17 cellular contexts compared by ENCODE assay signal in genomic region chr14:105471823-105472495, GRCh38. TPM values are rescaled to one million over a fixed set of nuclear protein-coding genes. Genes with fewer than 3 reads are reported as not detected.
A peak's percentile ranks its signal among the peaks of the same experiment; 100 is the strongest.
DNase-seq lines count a peak whose midpoint lies in the region; ATAC-seq, FAIRE-seq and TF ChIP-seq lines count a peak whose summit lies in the region.
"Had no signal": no experiment of that assay in that cellular context is flagged by ENCODE, and none has a peak within 500 bp of the region (broad histone marks: within the 10 kb centered on the region; RNA-seq: fewer than 3 reads in every experiment).

No MANE protein-coding gene starts in this region.

- H3K18ac ChIP-seq in neuronal stem cell (ENCODE audit: low read length) = peak overlapping the region; percentile 80

- H3K4me1 ChIP-seq in A673 (ENCODE audit: insufficient read depth, low read length, poor library complexity, severe bottlenecking) (peaks cover 54% of the 10 kb centered on the region), heart right ventricle (peaks cover 58 to 85% (median 77%) of the 10 kb centered on the region in 9 donors), neuronal stem cell (ENCODE audit: control insufficient read depth in 2 of 2, insufficient read depth in 1 of 2, low read depth in 1 of 2, low read length in 2 of 2) (peaks cover 27 to 46% of the 10 kb centered on the region in 2 donors)

- no peak overlapping the region for H3K4ac ChIP-seq in neuronal stem cell (ENCODE audit: low read length)

- peak overlapping the region; percentile 72 for H2BK120ac ChIP-seq in neuronal stem cell (ENCODE audit: low read depth, low read length)

- CTCF ChIA-PET in A673 (lab: Charles Lee) = interaction anchor here (0.7 to 2.0 kb wide), 3 partner anchors 9 to 101 kb away, joined by 3 to 17 read pairs (median 13); no protein-coding TSS in a partner anchor

- 39 to 56% methylated on average over 8 of the region's 8 CpGs for WGBS in heart right ventricle, 2 donors
- no CpG with 5 or more reads among the region's 8 CpGs for WGBS in neuronal stem cell (ENCODE audit: extremely low coverage in 2 of 2, insufficient read length in 2 of 2, insufficient replicate concordance in 1 of 2), 2 donors

- H3K4me3 ChIP-seq in A673 (ENCODE audit: low read depth, low read length, poor library complexity, severe bottlenecking) (no peak overlapping the region), heart right ventricle (no peak overlapping the region), neuronal stem cell (ENCODE audit: low read length in 2 of 2) (no peak overlapping the region)
- H3K4me3 ChIP-seq: Peyer's patch had no signal

- intact Hi-C loops in A673 (cut with micrococcal nuclease; ENCODE audit: unreplicated experiment) = no loop called here
- intact Hi-C loops in heart right ventricle (cut with DNase I) = loop anchor here in 1 of 10 donors (2.0 kb wide), 1 partner anchor 19 kb away; the partner anchor contains the start of gene TEDC1

- no peak overlapping the region for H2AFZ ChIP-seq in neuronal stem cell (ENCODE audit: low read length)

- H2BK15ac ChIP-seq in neuronal stem cell (ENCODE audit: low read length) = peak overlapping the region; percentile 98

- peak overlapping the region; percentile 60 for H3K9ac ChIP-seq in neuronal stem cell (ENCODE audit: low read depth, low read length, poor library complexity)

- TF ChIP-seq CTCF in A673 (conservative IDR thresholded peaks at IDR 0.05; ENCODE audit: low read depth, low read length) (no peak), heart right ventricle (IDR thresholded peaks at IDR 0.05) (no peak)

- peak overlapping the region; percentile 43 for H4K8ac ChIP-seq in neuronal stem cell (ENCODE audit: low read depth, low read length)

- peak overlapping the region; percentile 5 for H2AK5ac ChIP-seq in neuronal stem cell (ENCODE audit: low read depth, low read length)

- peak overlapping the region; percentile 66 for H2BK5ac ChIP-seq in neuronal stem cell (ENCODE audit: low read length)

- peak overlapping the region; percentile 85 for H3K23ac ChIP-seq in neuronal stem cell (ENCODE audit: low read depth, low read length, poor library complexity)

- H3K27me3 ChIP-seq in A673 (replicated peaks; ENCODE audit: insufficient read depth, low read depth, low read length, poor library complexity) (no peaks in the 10 kb centered on the region), heart right ventricle (peaks cover 0 to 35% (median 0%) of the 10 kb centered on the region in 7 donors), neuronal stem cell (ENCODE audit: control insufficient read depth in 3 of 3, insufficient read depth in 3 of 3, low read depth in 1 of 3, low read length in 3 of 3) (peaks cover 0 to 23% (median 16%) of the 10 kb centered on the region in 3 experiments)

- peak overlapping the region; percentile 94 for H2BK12ac ChIP-seq in neuronal stem cell (ENCODE audit: low read length)

- H3K27ac ChIP-seq in A673 (ENCODE audit: low read depth, low read length, poor library complexity, severe bottlenecking) (peak overlapping the region; percentile 54), angular gyrus (ENCODE audit: low read depth, low read length) (peak overlapping the region; percentile 85), heart right ventricle (peak overlapping the region; percentile 80 to 100 (median 100)), neuronal stem cell (replicated peaks; ENCODE audit: low read length) (no peak overlapping the region)

- no peak for FAIRE-seq in GM19239 (lab: Jason Lieb, UNC)

- no TSS peak for BruUV-seq in A673 (replicated peaks; lab: Mats Ljungman, UMichigan)

- peak in 6 of 8 donors; percentile 1 to 23 (median 4) for ATAC-seq in heart right ventricle
- ATAC-seq: activated CD8-positive, alpha-beta memory T cell treated with anti-CD3 and anti-CD28 coated beads, Interleukin-2, amount 10 ng/mL, durations not matched to agents 7 days and 5 days had no signal

- peak overlapping the region; percentile 94 for H3K14ac ChIP-seq in neuronal stem cell (ENCODE audit: low read length)

- peaks cover 14% of the 10 kb centered on the region for H3K36me3 ChIP-seq in A673 (ENCODE audit: insufficient read depth, low read length, poor library complexity, severe bottlenecking)
- peaks cover 0 to 24% (median 0%) of the 10 kb centered on the region in 9 donors for H3K36me3 ChIP-seq in heart right ventricle
- peaks cover 9 to 37% of the 10 kb centered on the region in 2 donors for H3K36me3 ChIP-seq in neuronal stem cell (replicated peaks in 1 of 2; ENCODE audit: control insufficient read depth in 2 of 2, insufficient read depth in 2 of 2, low read length in 2 of 2)

- POLR2A ChIA-PET in A673 (lab: Charles Lee; ENCODE audit: low non-redundant PET) = no interaction called here

- H3K9me3 ChIP-seq in A673 (ENCODE audit: low read depth, low read length, poor library complexity, severe bottlenecking) (no peaks in the 10 kb centered on the region), heart right ventricle (no peaks in the 10 kb centered on the region), neuronal stem cell (replicated peaks in 1 of 2; ENCODE audit: control insufficient read depth in 2 of 2, insufficient read depth in 1 of 2, low read depth in 1 of 2, low read length in 2 of 2) (peaks cover 0 to 2% of the 10 kb centered on the region in 2 donors)
- H3K9me3 ChIP-seq: Peyer's patch had no signal

- DNase-seq in A673 (ENCODE audit: low spot score) (no peak), heart right ventricle (peak; percentile 51 to 68), neuronal stem cell (ENCODE audit: low spot score) (no peak), SW480 (ENCODE audit: low spot score) (no peak), midbrain (lab: John Stamatoyannopoulos, UW) (no peak), GM19239 (ENCODE audit: insufficient read length, low spot score) (no peak), KG1 (lab: John Stamatoyannopoulos, UW) (no peak)
- DNase-seq: ACHN; activated CD8-positive, alpha-beta memory T cell treated with anti-CD3 and anti-CD28 coated beads, Interleukin-2, amount 10 ng/mL, durations not matched to agents 7 days and 5 days; GDM1; hippocampal formation; kidney glomerular epithelial cell; naive B cell; NCI-H1048; NCI-H526; Peyer's patch had no signal

- peaks cover 8% of the 10 kb centered on the region for H3K79me1 ChIP-seq in neuronal stem cell (ENCODE audit: low read depth, low read length)

- peak overlapping the region; percentile 72 for H4K91ac ChIP-seq in neuronal stem cell (ENCODE audit: low read depth, low read length, poor library complexity)

- H3K4me2 ChIP-seq in neuronal stem cell (ENCODE audit: insufficient read depth, low read length, poor library complexity, severe bottlenecking) = no peak overlapping the region

RNA-seq across cellular contexts. Expression of gene CRIP2, which starts 2.7 kb away (rescaled TPM):
- 154 and 192 TPM in 2 replicates for total RNA-seq in A673 (2021)
- total RNA-seq in heart right ventricle = 1,000 to 10,000 TPM in 3 of 10 donors, 100 to 1,000 TPM in 7; 731 to 1,223 (median 884) TPM
- 1,000 to 10,000 TPM; 1,120 to 1,194 TPM for polyA plus RNA-seq in heart right ventricle
- 16.9 TPM for polyA plus RNA-seq in neuronal stem cell (2013, experiment 1 of 2)
- 15.2 TPM for polyA plus RNA-seq in neuronal stem cell (2013, experiment 2 of 2)

RNA-seq across cellular contexts. Expression of gene CRIP1, which starts 14.7 kb away (rescaled TPM):
- total RNA-seq in A673 (2021) (42.4 and 47.7 TPM in 2 replicates), heart right ventricle (100 to 1,000 TPM in 1 of 10 donors, 10 to 100 TPM in 9; 34.0 to 131 (median 51.0) TPM)
- polyA plus RNA-seq in heart right ventricle = 100 to 1,000 TPM; 149 to 170 TPM
- 98.0 TPM for polyA plus RNA-seq in neuronal stem cell (2013, experiment 1 of 2)
- 93.7 TPM for polyA plus RNA-seq in neuronal stem cell (2013, experiment 2 of 2)

RNA-seq across cellular contexts. Expression of gene TEDC1, which starts 19.1 kb away (rescaled TPM):
- total RNA-seq in A673 (2021) = 34.0 and 48.0 TPM in 2 replicates
- 1 to 10 TPM; 2.3 to 5.2 (median 4.2) TPM for total RNA-seq in heart right ventricle
- 10 to 100 TPM in 1 of 2 donors, 1 to 10 TPM in 1; 8.4 to 10.0 TPM for polyA plus RNA-seq in heart right ventricle
- polyA plus RNA-seq in neuronal stem cell (2013, experiment 1 of 2) = 13.4 TPM
- 11.7 TPM for polyA plus RNA-seq in neuronal stem cell (2013, experiment 2 of 2)

RNA-seq across cellular contexts. Expression of gene MTA1, which starts 52.3 kb away (rescaled TPM):
- total RNA-seq in A673 (2021) (238 and 250 TPM in 2 replicates), heart right ventricle (100 to 1,000 TPM; 104 to 209 (median 133) TPM)
- polyA plus RNA-seq in heart right ventricle = 100 to 1,000 TPM in 1 of 2 donors, 10 to 100 TPM in 1; 94.4 to 250 TPM
- polyA plus RNA-seq in neuronal stem cell (2013, experiment 1 of 2) = 199 TPM
- polyA plus RNA-seq in neuronal stem cell (2013, experiment 2 of 2) = 194 TPM

RNA-seq across cellular contexts. Expression of gene TMEM121, which starts 54.4 kb away (rescaled TPM):
- total RNA-seq in A673 (2021) (3.1 and 4.7 TPM in 2 replicates), heart right ventricle (1 to 10 TPM in 8 of 10 donors, under 1 TPM in 2; 0.93 to 2.3 (median 1.7) TPM)
- 1 to 10 TPM; 1.3 to 2.6 TPM for polyA plus RNA-seq in heart right ventricle
- polyA plus RNA-seq in neuronal stem cell (2013, experiment 1 of 2) = 7.2 TPM
- polyA plus RNA-seq in neuronal stem cell (2013, experiment 2 of 2) = 6.3 TPM

Comparison
In these comparisons a context has a peak if more than half of its experiments do, and no peak if none do; other contexts are left out.
1. DNase-seq: peak in heart right ventricle (2 of 2); none in A673 (single experiment), neuronal stem cell (single experiment), SW480 (single experiment), midbrain (single experiment), GM19239 (single experiment) and KG1 (single experiment).